22 cellular contexts compared by ENCODE assay signal in the genomic region with DNA sequence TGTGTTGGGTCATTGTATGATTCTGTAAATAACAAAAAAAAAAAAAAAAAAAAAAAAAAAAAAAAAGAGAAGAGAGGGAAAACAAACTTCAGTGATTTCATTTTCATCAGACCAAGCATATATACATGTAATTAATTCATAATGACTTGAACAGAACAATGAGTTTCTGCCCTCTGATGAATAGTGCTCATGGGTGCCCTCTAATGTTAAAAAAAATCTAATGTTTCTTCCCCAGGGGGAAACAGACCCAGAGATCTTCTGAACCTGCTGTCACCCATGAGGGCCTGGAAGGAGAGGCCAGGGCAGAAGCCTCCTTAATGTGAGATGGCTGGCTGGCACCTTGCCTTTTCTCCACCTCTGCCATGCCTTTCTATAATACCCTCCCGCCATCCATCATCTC.
DNase-seq lines count a peak whose midpoint lies in the region; ATAC-seq, FAIRE-seq and TF ChIP-seq lines count a peak whose summit lies in the region.
"Had no signal": no experiment of that assay in that cellular context is flagged by ENCODE, and none has a peak within 500 bp of the region (broad histone marks: within the 10 kb centered on the region; RNA-seq: fewer than 3 reads in every experiment).

No MANE protein-coding gene starts in this region.

- H4K20me1 ChIP-seq in OCI-LY7 (ENCODE audit: insufficient read depth, low read length) (no peaks in the 10 kb centered on the region), K562 (replicated peaks; ENCODE audit: control insufficient read depth, insufficient read depth, low read length) (no peaks in the 10 kb centered on the region)

- H3K9me1 ChIP-seq in K562 (ENCODE audit: control insufficient read depth, insufficient read depth, low read length) = no peaks in the 10 kb centered on the region

- intact Hi-C loops in OCI-LY7 (cut with micrococcal nuclease; ENCODE audit: unreplicated experiment) = no loop called here
- intact Hi-C loops in K562 (cut with micrococcal nuclease) = no loop called here

- 8% methylated on average over 1 of the region's 1 CpG for WGBS in K562 (ENCODE audit: insufficient coverage, low coverage, missing lambda C conversion rate)

- POLR2A ChIA-PET in OCI-LY7 (lab: Charles Lee) = no interaction called here
- POLR2A ChIA-PET in K562 (lab: Yijun Ruan, JAX) = no interaction called here

- H3K36me3 ChIP-seq in OCI-LY7 (ENCODE audit: insufficient read depth, low read length) (no peaks in the 10 kb centered on the region), K562 (ENCODE audit: control insufficient read depth, insufficient read depth, low read length) (no peaks in the 10 kb centered on the region)
- H3K36me3 ChIP-seq: Peyer's patch, upper lobe of left lung had no signal

- ATAC-seq in K562 = peak; percentile 44; the same call in 1 of the 3 replicates
- ATAC-seq: activated naive CD4-positive, alpha-beta T cell treated with anti-CD3 and anti-CD28 coated beads, Interleukin-2, amount 50 U/mL, for 72 hours; activated T-cell treated with anti-CD3 and anti-CD28 coated beads, Interleukin-2, amount 50 U/mL, for 72 hours; stimulated activated naive CD8-positive, alpha-beta T cell treated with anti-CD3 and anti-CD28 coated beads, Interleukin-15, amount 100 ng/mL, for 72 hours had no signal

- H3K4me1 ChIP-seq in OCI-LY7 (ENCODE audit: insufficient read depth, low read length, poor library complexity, severe bottlenecking) (no peaks in the 10 kb centered on the region), K562 (replicated peaks in 1 of 2; ENCODE audit: control insufficient read depth in 2 of 2, insufficient read depth in 2 of 2, low read length in 2 of 2) (no peaks in the 10 kb centered on the region)
- H3K4me1 ChIP-seq: upper lobe of left lung had no signal

- no peak for TF ChIP-seq RAD21 in K562 (CRISPR knock-in tag; conservative IDR thresholded peaks at IDR 0.05 in 1 of 2, IDR thresholded peaks at IDR 0.05 in 1 of 2)

- TF ChIP-seq CTCF in 22Rv1 (IDR thresholded peaks at IDR 0.05) (peak; percentile 20), GM13977 (IDR thresholded peaks at IDR 0.05; ENCODE audit: extremely low read depth, insufficient read depth, missing control alignments) (peak; percentile 12), OCI-LY7 (conservative IDR thresholded peaks at IDR 0.05; ENCODE audit: low read length) (peak; percentile 62), K562 (IDR thresholded peaks at IDR 0.05 in 2 of 3, conservative IDR thresholded peaks at IDR 0.05 in 1 of 3; ENCODE audit: insufficient read depth in 2 of 3, low read depth in 1 of 3, low read length in 3 of 3) (peak in 1 of 3 experiments; percentile 19; a peak in 1 of 6 replicates), D721Med (IDR thresholded peaks at IDR 0.05; ENCODE audit: insufficient read depth, missing control alignments) (no peak)

- in situ Hi-C loops in GM13977 (cut with MboI; ENCODE audit: low pct_unique_long_range_greater_than_20kb, low sequenced_read_pairs, unreplicated experiment) = no loop called here
- in situ Hi-C loops in K562 (cut with MboI) = no loop called here

- H3K4me3 ChIP-seq in OCI-LY7 (ENCODE audit: low read depth, low read length, poor library complexity, severe bottlenecking) (no peak overlapping the region), K562 (no peak overlapping the region)
- H3K4me3 ChIP-seq: lung, Peyer's patch, upper lobe of left lung had no signal

- H3K9me3 ChIP-seq in OCI-LY7 (ENCODE audit: low read length) (no peaks in the 10 kb centered on the region), K562 (replicated peaks; ENCODE audit: control insufficient read depth, insufficient read depth, low read depth, low read length) (no peaks in the 10 kb centered on the region)
- H3K9me3 ChIP-seq: Peyer's patch, upper lobe of left lung had no signal

- CTCF ChIA-PET in OCI-LY7 (lab: Charles Lee; ENCODE audit: unreplicated experiment) = no interaction called here
- CTCF ChIA-PET in K562 (lab: Yijun Ruan, JAX; ENCODE audit: low intra/inter-chr PET ratio) = interaction anchor here (0.6 kb wide), 1 partner anchor 90 kb away, joined by 3 read pairs; no protein-coding TSS in a partner anchor

- no peak for TF ChIP-seq EP300 in K562 (IDR thresholded peaks at IDR 0.05; ENCODE audit: low read length)

- H3K9me2 ChIP-seq in OCI-LY7 (ENCODE audit: insufficient read depth, low read length) = no peaks in the 10 kb centered on the region

- BruUV-seq in OCI-LY7 (replicated peaks; lab: Mats Ljungman, UMichigan) (no TSS peak), K562 (replicated peaks; lab: Mats Ljungman, UMichigan) (no TSS peak)

- H3K9ac ChIP-seq in K562 (ENCODE audit: insufficient read depth in 1 of 2, low read depth in 2 of 2, low read length in 2 of 2) = no peak overlapping the region

- H3K27ac ChIP-seq in 22Rv1 = no peak overlapping the region
- H3K27ac ChIP-seq in OCI-LY7 (ENCODE audit: low read depth, low read length, poor library complexity, severe bottlenecking) = no peak overlapping the region
- no peak overlapping the region for H3K27ac ChIP-seq in K562 (ENCODE audit: extremely low read depth, low read depth, low read length)
- H3K27ac ChIP-seq: Peyer's patch, upper lobe of left lung had no signal

- H3K27me3 ChIP-seq in K562 (ENCODE audit: control insufficient read depth in 2 of 2, insufficient read depth in 2 of 2, low read length in 2 of 2) = no peaks in the 10 kb centered on the region
- H3K27me3 ChIP-seq: Peyer's patch, upper lobe of left lung had no signal

- DNase-seq in GM13977 (ENCODE audit: low spot score) (no peak), OCI-LY7 (ENCODE audit: low spot score) (peak; percentile 33), K562 (ENCODE audit: extremely low read depth in 1 of 4, low spot score in 3 of 4) (no peak), D721Med (ENCODE audit: insufficient read length, low spot score) (no peak), germinal center (ENCODE audit: low spot score) (no peak), T-helper 2 cell (no peak), nucleus accumbens (lab: John Stamatoyannopoulos, UW) (no peak)
- DNase-seq: activated T-cell treated with anti-CD3 and anti-CD28 coated beads, Interleukin-2, amount 50 U/mL, for 72 hours; HFFc6; MV-4-11; NCI-H2029 treated with DMSO at 0.1 percent for 48 hours; NCI-H524; Peyer's patch; stimulated activated CD4-positive, alpha-beta T cell treated with anti-CD3 and anti-CD28 coated beads, Interleukin-1b, Interleukin-23, amount 100 ng/mL, for 48 hours; stimulated activated naive CD8-positive, alpha-beta T cell treated with anti-CD3 and anti-CD28 coated beads, Interleukin-15, amount 100 ng/mL, for 72 hours; T-helper 1 cell; upper lobe of left lung had no signal

- H2AFZ ChIP-seq in OCI-LY7 (ENCODE audit: low read length) (no peak overlapping the region), K562 (ENCODE audit: low read depth, low read length) (no peak overlapping the region)

- H3K4me2 ChIP-seq in OCI-LY7 (ENCODE audit: low read length) = no peak overlapping the region
- H3K4me2 ChIP-seq in K562 (ENCODE audit: insufficient read depth, low read length) = no peak overlapping the region

- H3K79me2 ChIP-seq in OCI-LY7 (ENCODE audit: insufficient read depth, low read depth, low read length) = no peaks in the 10 kb centered on the region
- no peaks in the 10 kb centered on the region for H3K79me2 ChIP-seq in K562 (ENCODE audit: control insufficient read depth, insufficient read depth, low read length)

- FAIRE-seq in K562 (lab: Jason Lieb, UNC) = no peak
- no peak for FAIRE-seq in D721Med (lab: Jason Lieb, UNC)
- FAIRE-seq: colon, islet of Langerhans had no signal

- TF ChIP-seq POLR2A in K562 (conservative IDR thresholded peaks at IDR 0.05) = no peak

TF ChIP-seq in K562, 482 proteins besides CTCF, POLR2A, EP300 and RAD21 (continues in another document):
- TF ChIP-seq, protein P1, sequence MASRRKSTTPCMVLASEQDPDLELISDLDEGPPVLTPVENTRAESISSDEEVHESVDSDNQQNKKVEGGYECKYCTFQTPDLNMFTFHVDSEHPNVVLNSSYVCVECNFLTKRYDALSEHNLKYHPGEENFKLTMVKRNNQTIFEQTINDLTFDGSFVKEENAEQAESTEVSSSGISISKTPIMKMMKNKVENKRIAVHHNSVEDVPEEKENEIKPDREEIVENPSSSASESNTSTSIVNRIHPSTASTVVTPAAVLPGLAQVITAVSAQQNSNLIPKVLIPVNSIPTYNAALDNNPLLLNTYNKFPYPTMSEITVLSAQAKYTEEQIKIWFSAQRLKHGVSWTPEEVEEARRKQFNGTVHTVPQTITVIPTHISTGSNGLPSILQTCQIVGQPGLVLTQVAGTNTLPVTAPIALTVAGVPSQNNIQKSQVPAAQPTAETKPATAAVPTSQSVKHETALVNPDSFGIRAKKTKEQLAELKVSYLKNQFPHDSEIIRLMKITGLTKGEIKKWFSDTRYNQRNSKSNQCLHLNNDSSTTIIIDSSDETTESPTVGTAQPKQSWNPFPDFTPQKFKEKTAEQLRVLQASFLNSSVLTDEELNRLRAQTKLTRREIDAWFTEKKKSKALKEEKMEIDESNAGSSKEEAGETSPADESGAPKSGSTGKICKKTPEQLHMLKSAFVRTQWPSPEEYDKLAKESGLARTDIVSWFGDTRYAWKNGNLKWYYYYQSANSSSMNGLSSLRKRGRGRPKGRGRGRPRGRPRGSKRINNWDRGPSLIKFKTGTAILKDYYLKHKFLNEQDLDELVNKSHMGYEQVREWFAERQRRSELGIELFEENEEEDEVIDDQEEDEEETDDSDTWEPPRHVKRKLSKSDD (conservative IDR thresholded peaks at IDR 0.05; ENCODE audit: low read length) = no peak
- TF ChIP-seq, protein P2, sequence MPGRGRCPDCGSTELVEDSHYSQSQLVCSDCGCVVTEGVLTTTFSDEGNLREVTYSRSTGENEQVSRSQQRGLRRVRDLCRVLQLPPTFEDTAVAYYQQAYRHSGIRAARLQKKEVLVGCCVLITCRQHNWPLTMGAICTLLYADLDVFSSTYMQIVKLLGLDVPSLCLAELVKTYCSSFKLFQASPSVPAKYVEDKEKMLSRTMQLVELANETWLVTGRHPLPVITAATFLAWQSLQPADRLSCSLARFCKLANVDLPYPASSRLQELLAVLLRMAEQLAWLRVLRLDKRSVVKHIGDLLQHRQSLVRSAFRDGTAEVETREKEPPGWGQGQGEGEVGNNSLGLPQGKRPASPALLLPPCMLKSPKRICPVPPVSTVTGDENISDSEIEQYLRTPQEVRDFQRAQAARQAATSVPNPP (IDR thresholded peaks at IDR 0.05; ENCODE audit: borderline replicate concordance, insufficient read depth, insufficient read length) = no peak
- no peak for TF ChIP-seq RUNX1 (IDR thresholded peaks at IDR 0.05; ENCODE audit: low read depth)
